18 cellular contexts compared by ENCODE assay signal in the genomic region with DNA sequence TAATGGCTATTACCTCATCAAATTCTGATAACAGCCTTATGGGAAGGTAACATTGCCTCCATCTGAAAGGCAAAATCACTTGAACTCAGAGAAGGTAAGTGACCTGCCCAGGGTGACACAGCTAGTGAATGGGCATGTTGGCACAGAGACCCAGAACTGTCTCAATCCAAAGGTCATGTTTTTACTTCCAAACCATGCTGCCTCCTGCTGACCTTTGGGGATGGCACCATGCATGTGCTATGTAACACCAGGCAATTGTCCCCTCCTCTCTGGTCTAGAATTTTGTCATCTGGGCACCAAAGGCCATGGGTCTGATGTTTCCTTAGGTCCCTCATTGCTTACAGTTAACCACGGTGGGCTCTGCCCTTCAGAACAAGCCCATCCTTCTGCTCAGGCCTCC.
A peak's percentile ranks its signal among the peaks of the same experiment; 100 is the strongest.
DNase-seq lines count a peak whose midpoint lies in the region; ATAC-seq, FAIRE-seq and TF ChIP-seq lines count a peak whose summit lies in the region.
"Had no signal": no experiment of that assay in that cellular context is flagged by ENCODE, and none has a peak within 500 bp of the region (broad histone marks: within the 10 kb centered on the region; RNA-seq: fewer than 3 reads in every experiment).

No MANE protein-coding gene starts in this region.

- H3K9me3 ChIP-seq in neuronal stem cell (replicated peaks in 1 of 2; ENCODE audit: control insufficient read depth in 2 of 2, insufficient read depth in 1 of 2, low read depth in 1 of 2, low read length in 2 of 2) = no peaks in the 10 kb centered on the region

- peaks cover 0 to 4% of the 10 kb centered on the region in 2 donors for H3K4me1 ChIP-seq in neuronal stem cell (ENCODE audit: control insufficient read depth in 2 of 2, insufficient read depth in 1 of 2, low read depth in 1 of 2, low read length in 2 of 2)

- H3K14ac ChIP-seq in neuronal stem cell (ENCODE audit: low read length) = no peak overlapping the region

- no CpG with 5 or more reads among the region's 1 CpG for WGBS in neuronal stem cell (ENCODE audit: extremely low coverage in 2 of 2, insufficient read length in 2 of 2, insufficient replicate concordance in 1 of 2), 2 donors

- H3K18ac ChIP-seq in neuronal stem cell (ENCODE audit: low read length) = peak overlapping the region; percentile 40

- peak; percentile 64 for FAIRE-seq in bronchial epithelial cell (lab: Jason Lieb, UNC)
- FAIRE-seq: GM12891, GM18507 had no signal

- no peak for TF ChIP-seq CTCF in bronchial epithelial cell (IDR thresholded peaks at IDR 0.05; ENCODE audit: insufficient read depth, low read length, severe bottlenecking)

- H2AK5ac ChIP-seq in neuronal stem cell (ENCODE audit: low read depth, low read length) = peak overlapping the region; percentile 60

- H3K4me3 ChIP-seq in bronchial epithelial cell (ENCODE audit: low read depth, low read length) (no peak overlapping the region), neuronal stem cell (ENCODE audit: low read length in 2 of 2) (no peak overlapping the region)
- H3K4me3 ChIP-seq: GM23338 had no signal

- H3K4ac ChIP-seq in neuronal stem cell (ENCODE audit: low read length) = no peak overlapping the region

- H3K79me1 ChIP-seq in neuronal stem cell (ENCODE audit: low read depth, low read length) = no peaks in the 10 kb centered on the region

- no peak overlapping the region for H3K23ac ChIP-seq in neuronal stem cell (ENCODE audit: low read depth, low read length, poor library complexity)

- no peak overlapping the region for H3K9ac ChIP-seq in neuronal stem cell (ENCODE audit: low read depth, low read length, poor library complexity)

- H3K27me3 ChIP-seq in bronchial epithelial cell (ENCODE audit: control insufficient read depth, insufficient read depth, low read length) (no peaks in the 10 kb centered on the region), neuronal stem cell (ENCODE audit: control insufficient read depth in 3 of 3, insufficient read depth in 3 of 3, low read depth in 1 of 3, low read length in 3 of 3) (peaks cover 0 to 8% (median 0%) of the 10 kb centered on the region in 3 experiments)

- peak; percentile 55 for ATAC-seq in left lobe of liver
- ATAC-seq: GM23338, HCT116 had no signal

- H2AFZ ChIP-seq in neuronal stem cell (ENCODE audit: low read length) = no peak overlapping the region
- H2AFZ ChIP-seq: GM23338 had no signal

- no peak overlapping the region for H3K27ac ChIP-seq in neuronal stem cell (replicated peaks; ENCODE audit: low read length)

- no peak overlapping the region for H2BK5ac ChIP-seq in neuronal stem cell (ENCODE audit: low read length)

- DNase-seq in bronchial epithelial cell (ENCODE audit: low read depth) (no peak), left lobe of liver (ENCODE audit: low spot score) (no peak), neuronal stem cell (ENCODE audit: low spot score) (no peak), ureter (ENCODE audit: low spot score) (no peak), NCI-H1092 treated with DMSO at 0.1 percent for 48 hours (lab: John Stamatoyannopoulos, UW) (no peak)
- DNase-seq in activated CD4-positive, CD25-positive, alpha-beta regulatory T cell treated with anti-CD3 and anti-CD28 coated beads, Interleukin-2, amount 50 U/mL, for 72 hours = no peak
- DNase-seq: C1 segment of cervical spinal cord; Calu3; CD4-positive, alpha-beta memory T cell; COR-L47; DMS53; DMS79 treated with DMSO at 0.1 percent for 48 hours; GF-D8; H9 had no signal

- H2BK15ac ChIP-seq in neuronal stem cell (ENCODE audit: low read length) = no peak overlapping the region

- H2BK12ac ChIP-seq in neuronal stem cell (ENCODE audit: low read length) = no peak overlapping the region

- no peak overlapping the region for H2BK120ac ChIP-seq in neuronal stem cell (ENCODE audit: low read depth, low read length)

- no peak overlapping the region for H3K4me2 ChIP-seq in neuronal stem cell (ENCODE audit: insufficient read depth, low read length, poor library complexity, severe bottlenecking)
- H3K4me2 ChIP-seq: GM23338 had no signal

- H3K36me3 ChIP-seq in bronchial epithelial cell (ENCODE audit: control insufficient read depth, insufficient read depth, low read length) (no peaks in the 10 kb centered on the region), neuronal stem cell (replicated peaks in 1 of 2; ENCODE audit: control insufficient read depth in 2 of 2, insufficient read depth in 2 of 2, low read length in 2 of 2) (no peaks in the 10 kb centered on the region)

- no peak overlapping the region for H4K8ac ChIP-seq in neuronal stem cell (ENCODE audit: low read depth, low read length)

- no peak overlapping the region for H4K91ac ChIP-seq in neuronal stem cell (ENCODE audit: low read depth, low read length, poor library complexity)
